1 cellular context compared by ENCODE assay signal in the genomic region with DNA sequence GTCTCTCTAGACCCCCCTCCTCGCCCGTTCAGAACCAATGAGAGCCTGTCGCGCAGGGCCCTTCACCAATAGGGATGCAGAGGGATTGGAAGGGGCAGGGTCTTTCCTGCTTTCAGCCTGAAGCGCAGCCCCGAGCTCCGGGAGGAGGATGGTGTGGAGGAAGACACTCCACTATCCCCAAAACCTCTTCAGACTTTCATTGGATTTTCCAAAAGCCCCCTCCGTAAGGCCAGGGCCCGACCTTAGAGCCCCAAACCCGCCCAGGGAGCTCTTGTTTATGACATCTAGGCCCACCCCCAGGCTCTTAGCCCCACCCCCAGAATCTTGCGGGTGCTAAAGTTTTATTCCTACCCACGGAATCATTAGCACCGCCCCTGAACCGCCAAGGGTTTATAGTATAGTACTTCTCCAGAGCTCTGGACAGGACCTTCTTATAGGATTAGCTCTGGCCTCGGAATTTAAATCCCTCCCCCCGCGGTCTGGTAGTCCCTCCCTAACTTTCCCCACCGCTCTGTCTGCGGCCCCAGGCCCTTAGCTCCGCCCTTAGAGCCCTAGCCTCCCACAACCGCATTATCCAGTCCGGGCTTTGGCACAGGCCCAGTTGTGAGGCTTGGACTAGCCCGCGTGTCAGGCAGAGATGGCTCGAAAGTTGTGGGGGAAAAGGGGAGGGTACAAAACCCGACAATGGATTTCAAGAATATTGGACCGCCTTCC.
TF ChIP-seq lines count a peak whose summit lies in the region.

No MANE protein-coding gene starts in this region.

TF ChIP-seq in GM12878, 131 proteins besides CTCF, POLR2A, EP300 and RAD21 (continues in another document):
- TF ChIP-seq TAF1 (IDR thresholded peaks at IDR 0.05; ENCODE audit: borderline replicate concordance, low read depth, low read length): no peak
- no peak for TF ChIP-seq BRCA1 (IDR thresholded peaks at IDR 0.05; ENCODE audit: low read depth, low read length)
- TF ChIP-seq, protein P1, sequence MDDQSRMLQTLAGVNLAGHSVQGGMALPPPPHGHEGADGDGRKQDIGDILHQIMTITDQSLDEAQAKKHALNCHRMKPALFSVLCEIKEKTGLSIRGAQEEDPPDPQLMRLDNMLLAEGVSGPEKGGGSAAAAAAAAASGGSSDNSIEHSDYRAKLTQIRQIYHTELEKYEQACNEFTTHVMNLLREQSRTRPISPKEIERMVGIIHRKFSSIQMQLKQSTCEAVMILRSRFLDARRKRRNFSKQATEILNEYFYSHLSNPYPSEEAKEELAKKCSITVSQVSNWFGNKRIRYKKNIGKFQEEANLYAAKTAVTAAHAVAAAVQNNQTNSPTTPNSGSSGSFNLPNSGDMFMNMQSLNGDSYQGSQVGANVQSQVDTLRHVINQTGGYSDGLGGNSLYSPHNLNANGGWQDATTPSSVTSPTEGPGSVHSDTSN (IDR thresholded peaks at IDR 0.05; ENCODE audit: insufficient replicate concordance, low read depth, low read length): no peak
- TF ChIP-seq RUNX3 (IDR thresholded peaks at IDR 0.05; ENCODE audit: low read length): peak; percentile 99
- TF ChIP-seq CBX5 (IDR thresholded peaks at IDR 0.05; ENCODE audit: low read depth): no peak
- TF ChIP-seq CHD1 (IDR thresholded peaks at IDR 0.05; ENCODE audit: low read depth, low read length): no peak
- no peak for TF ChIP-seq ZNF24 (IDR thresholded peaks at IDR 0.05)
- TF ChIP-seq NR2C2 (IDR thresholded peaks at IDR 0.05; ENCODE audit: borderline replicate concordance, control insufficient read depth, insufficient read length, low read depth): no peak
- TF ChIP-seq ASH2L (IDR thresholded peaks at IDR 0.05; ENCODE audit: borderline replicate concordance, low read depth): no peak
- peak; percentile 93 for TF ChIP-seq FOS (IDR thresholded peaks at IDR 0.05; ENCODE audit: borderline replicate concordance, extremely low read depth, insufficient read length)
- no peak for TF ChIP-seq PAX8 (IDR thresholded peaks at IDR 0.05)
- TF ChIP-seq NBN (IDR thresholded peaks at IDR 0.05): peak; percentile 72
- no peak for TF ChIP-seq ZNF622 (IDR thresholded peaks at IDR 0.05)
- TF ChIP-seq IKZF2 (IDR thresholded peaks at IDR 0.05): peak; percentile 64 to 66
- TF ChIP-seq, protein P2, sequence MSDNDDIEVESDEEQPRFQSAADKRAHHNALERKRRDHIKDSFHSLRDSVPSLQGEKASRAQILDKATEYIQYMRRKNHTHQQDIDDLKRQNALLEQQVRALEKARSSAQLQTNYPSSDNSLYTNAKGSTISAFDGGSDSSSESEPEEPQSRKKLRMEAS (IDR thresholded peaks at IDR 0.05; ENCODE audit: low read depth, low read length): no peak
- TF ChIP-seq, protein P3, sequence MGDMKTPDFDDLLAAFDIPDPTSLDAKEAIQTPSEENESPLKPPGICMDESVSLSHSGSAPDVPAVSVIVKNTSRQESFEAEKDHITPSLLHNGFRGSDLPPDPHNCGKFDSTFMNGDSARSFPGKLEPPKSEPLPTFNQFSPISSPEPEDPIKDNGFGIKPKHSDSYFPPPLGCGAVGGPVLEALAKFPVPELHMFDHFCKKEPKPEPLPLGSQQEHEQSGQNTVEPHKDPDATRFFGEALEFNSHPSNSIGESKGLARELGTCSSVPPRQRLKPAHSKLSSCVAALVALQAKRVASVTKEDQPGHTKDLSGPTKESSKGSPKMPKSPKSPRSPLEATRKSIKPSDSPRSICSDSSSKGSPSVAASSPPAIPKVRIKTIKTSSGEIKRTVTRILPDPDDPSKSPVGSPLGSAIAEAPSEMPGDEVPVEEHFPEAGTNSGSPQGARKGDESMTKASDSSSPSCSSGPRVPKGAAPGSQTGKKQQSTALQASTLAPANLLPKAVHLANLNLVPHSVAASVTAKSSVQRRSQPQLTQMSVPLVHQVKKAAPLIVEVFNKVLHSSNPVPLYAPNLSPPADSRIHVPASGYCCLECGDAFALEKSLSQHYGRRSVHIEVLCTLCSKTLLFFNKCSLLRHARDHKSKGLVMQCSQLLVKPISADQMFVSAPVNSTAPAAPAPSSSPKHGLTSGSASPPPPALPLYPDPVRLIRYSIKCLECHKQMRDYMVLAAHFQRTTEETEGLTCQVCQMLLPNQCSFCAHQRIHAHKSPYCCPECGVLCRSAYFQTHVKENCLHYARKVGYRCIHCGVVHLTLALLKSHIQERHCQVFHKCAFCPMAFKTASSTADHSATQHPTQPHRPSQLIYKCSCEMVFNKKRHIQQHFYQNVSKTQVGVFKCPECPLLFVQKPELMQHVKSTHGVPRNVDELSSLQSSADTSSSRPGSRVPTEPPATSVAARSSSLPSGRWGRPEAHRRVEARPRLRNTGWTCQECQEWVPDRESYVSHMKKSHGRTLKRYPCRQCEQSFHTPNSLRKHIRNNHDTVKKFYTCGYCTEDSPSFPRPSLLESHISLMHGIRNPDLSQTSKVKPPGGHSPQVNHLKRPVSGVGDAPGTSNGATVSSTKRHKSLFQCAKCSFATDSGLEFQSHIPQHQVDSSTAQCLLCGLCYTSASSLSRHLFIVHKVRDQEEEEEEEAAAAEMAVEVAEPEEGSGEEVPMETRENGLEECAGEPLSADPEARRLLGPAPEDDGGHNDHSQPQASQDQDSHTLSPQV (IDR thresholded peaks at IDR 0.05): no peak
- TF ChIP-seq CBFB (IDR thresholded peaks at IDR 0.05; ENCODE audit: low read depth): peak; percentile 99
- TF ChIP-seq BHLHE40 (IDR thresholded peaks at IDR 0.05; ENCODE audit: borderline replicate concordance in 1 of 2, low read depth in 2 of 2, low read length in 1 of 2): peak in 1 of 2 experiments; percentile 32; a peak in 1 of 4 replicates
- TF ChIP-seq SMAD1 (IDR thresholded peaks at IDR 0.05; ENCODE audit: low read depth, partially characterized antibody): no peak
- TF ChIP-seq ATF7 (IDR thresholded peaks at IDR 0.05; ENCODE audit: low read depth): peak; percentile 56; the same call in 1 of the 2 replicates
- TF ChIP-seq MYC (IDR thresholded peaks at IDR 0.05; ENCODE audit: insufficient read depth, insufficient read length, insufficient replicate concordance, low read length, severe bottlenecking): no peak
- TF ChIP-seq, protein P4, sequence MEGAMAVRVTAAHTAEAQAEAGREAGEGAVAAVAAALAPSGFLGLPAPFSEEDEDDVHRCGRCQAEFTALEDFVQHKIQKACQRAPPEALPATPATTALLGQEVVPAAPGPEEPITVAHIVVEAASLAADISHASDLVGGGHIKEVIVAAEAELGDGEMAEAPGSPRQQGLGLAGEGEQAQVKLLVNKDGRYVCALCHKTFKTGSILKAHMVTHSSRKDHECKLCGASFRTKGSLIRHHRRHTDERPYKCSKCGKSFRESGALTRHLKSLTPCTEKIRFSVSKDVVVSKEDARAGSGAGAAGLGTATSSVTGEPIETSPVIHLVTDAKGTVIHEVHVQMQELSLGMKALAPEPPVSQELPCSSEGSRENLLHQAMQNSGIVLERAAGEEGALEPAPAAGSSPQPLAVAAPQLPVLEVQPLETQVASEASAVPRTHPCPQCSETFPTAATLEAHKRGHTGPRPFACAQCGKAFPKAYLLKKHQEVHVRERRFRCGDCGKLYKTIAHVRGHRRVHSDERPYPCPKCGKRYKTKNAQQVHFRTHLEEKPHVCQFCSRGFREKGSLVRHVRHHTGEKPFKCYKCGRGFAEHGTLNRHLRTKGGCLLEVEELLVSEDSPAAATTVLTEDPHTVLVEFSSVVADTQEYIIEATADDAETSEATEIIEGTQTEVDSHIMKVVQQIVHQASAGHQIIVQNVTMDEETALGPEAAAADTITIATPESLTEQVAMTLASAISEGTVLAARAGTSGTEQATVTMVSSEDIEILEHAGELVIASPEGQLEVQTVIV (IDR thresholded peaks at IDR 0.05; ENCODE audit: borderline replicate concordance, partially characterized antibody): no peak
- no peak for TF ChIP-seq STAT3 (IDR thresholded peaks at IDR 0.05; ENCODE audit: low read depth, low read length)
- TF ChIP-seq SIX5 (IDR thresholded peaks at IDR 0.05; ENCODE audit: low read depth, low read length, severe bottlenecking): no peak
- TF ChIP-seq BMI1 (IDR thresholded peaks at IDR 0.05; ENCODE audit: borderline replicate concordance): 0 out of 2 replicates have a peak, but pooled peaks have one; percentile 6
- TF ChIP-seq SPI1 (IDR thresholded peaks at IDR 0.05; ENCODE audit: borderline replicate concordance, insufficient read depth, low read depth, low read length): no peak
- TF ChIP-seq SP1 (IDR thresholded peaks at IDR 0.05; ENCODE audit: low read depth, low read length): peak; percentile 97
- no peak for TF ChIP-seq SREBF2 (IDR thresholded peaks at IDR 0.05; ENCODE audit: low read length)
- no peak for TF ChIP-seq GATAD2B (conservative IDR thresholded peaks at IDR 0.05; ENCODE audit: low read depth)
- TF ChIP-seq KLF5 (IDR thresholded peaks at IDR 0.05; ENCODE audit: partially characterized antibody): peak; percentile 70
- TF ChIP-seq, protein P5, sequence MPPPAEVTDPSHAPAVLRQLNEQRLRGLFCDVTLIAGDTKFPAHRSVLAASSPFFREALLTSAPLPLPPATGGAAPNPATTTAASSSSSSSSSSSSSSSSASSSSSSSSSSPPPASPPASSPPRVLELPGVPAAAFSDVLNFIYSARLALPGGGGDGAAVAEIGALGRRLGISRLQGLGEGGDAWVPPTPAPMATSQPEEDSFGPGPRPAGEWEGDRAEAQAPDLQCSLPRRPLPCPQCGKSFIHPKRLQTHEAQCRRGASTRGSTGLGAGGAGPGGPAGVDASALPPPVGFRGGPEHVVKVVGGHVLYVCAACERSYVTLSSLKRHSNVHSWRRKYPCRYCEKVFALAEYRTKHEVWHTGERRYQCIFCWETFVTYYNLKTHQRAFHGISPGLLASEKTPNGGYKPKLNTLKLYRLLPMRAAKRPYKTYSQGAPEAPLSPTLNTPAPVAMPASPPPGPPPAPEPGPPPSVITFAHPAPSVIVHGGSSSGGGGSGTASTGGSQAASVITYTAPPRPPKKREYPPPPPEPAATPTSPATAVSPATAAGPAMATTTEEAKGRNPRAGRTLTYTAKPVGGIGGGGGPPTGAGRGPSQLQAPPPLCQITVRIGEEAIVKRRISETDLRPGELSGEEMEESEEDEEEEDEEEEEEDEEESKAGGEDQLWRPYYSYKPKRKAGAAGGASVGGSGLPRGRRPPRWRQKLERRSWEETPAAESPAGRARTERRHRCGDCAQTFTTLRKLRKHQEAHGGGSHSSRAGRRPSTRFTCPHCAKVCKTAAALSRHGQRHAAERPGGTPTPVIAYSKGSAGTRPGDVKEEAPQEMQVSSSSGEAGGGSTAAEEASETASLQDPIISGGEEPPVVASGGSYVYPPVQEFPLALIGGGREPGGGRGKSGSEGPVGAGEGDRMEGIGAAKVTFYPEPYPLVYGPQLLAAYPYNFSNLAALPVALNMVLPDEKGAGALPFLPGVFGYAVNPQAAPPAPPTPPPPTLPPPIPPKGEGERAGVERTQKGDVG (CRISPR knock-in tag; IDR thresholded peaks at IDR 0.05): no peak
- TF ChIP-seq, protein P6, sequence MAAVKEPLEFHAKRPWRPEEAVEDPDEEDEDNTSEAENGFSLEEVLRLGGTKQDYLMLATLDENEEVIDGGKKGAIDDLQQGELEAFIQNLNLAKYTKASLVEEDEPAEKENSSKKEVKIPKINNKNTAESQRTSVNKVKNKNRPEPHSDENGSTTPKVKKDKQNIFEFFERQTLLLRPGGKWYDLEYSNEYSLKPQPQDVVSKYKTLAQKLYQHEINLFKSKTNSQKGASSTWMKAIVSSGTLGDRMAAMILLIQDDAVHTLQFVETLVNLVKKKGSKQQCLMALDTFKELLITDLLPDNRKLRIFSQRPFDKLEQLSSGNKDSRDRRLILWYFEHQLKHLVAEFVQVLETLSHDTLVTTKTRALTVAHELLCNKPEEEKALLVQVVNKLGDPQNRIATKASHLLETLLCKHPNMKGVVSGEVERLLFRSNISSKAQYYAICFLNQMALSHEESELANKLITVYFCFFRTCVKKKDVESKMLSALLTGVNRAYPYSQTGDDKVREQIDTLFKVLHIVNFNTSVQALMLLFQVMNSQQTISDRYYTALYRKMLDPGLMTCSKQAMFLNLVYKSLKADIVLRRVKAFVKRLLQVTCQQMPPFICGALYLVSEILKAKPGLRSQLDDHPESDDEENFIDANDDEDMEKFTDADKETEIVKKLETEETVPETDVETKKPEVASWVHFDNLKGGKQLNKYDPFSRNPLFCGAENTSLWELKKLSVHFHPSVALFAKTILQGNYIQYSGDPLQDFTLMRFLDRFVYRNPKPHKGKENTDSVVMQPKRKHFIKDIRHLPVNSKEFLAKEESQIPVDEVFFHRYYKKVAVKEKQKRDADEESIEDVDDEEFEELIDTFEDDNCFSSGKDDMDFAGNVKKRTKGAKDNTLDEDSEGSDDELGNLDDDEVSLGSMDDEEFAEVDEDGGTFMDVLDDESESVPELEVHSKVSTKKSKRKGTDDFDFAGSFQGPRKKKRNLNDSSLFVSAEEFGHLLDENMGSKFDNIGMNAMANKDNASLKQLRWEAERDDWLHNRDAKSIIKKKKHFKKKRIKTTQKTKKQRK (IDR thresholded peaks at IDR 0.05; ENCODE audit: low read depth, low read length): no peak
- TF ChIP-seq JUNB (IDR thresholded peaks at IDR 0.05): no peak
- peak; percentile 65; the same call in 1 of the 2 replicates for TF ChIP-seq RB1 (IDR thresholded peaks at IDR 0.05; ENCODE audit: borderline replicate concordance)
- TF ChIP-seq RAD51 (IDR thresholded peaks at IDR 0.05): no peak
- TF ChIP-seq CHD2 (IDR thresholded peaks at IDR 0.05; ENCODE audit: borderline replicate concordance, low read depth, low read length): peak; percentile 76; the same call in 1 of the 2 replicates
- TF ChIP-seq, protein P7, sequence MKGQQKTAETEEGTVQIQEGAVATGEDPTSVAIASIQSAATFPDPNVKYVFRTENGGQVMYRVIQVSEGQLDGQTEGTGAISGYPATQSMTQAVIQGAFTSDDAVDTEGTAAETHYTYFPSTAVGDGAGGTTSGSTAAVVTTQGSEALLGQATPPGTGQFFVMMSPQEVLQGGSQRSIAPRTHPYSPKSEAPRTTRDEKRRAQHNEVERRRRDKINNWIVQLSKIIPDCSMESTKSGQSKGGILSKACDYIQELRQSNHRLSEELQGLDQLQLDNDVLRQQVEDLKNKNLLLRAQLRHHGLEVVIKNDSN (IDR thresholded peaks at IDR 0.05; ENCODE audit: borderline replicate concordance, extremely low read length, insufficient read depth, low read depth, low read length): no peak
- TF ChIP-seq, protein P8, sequence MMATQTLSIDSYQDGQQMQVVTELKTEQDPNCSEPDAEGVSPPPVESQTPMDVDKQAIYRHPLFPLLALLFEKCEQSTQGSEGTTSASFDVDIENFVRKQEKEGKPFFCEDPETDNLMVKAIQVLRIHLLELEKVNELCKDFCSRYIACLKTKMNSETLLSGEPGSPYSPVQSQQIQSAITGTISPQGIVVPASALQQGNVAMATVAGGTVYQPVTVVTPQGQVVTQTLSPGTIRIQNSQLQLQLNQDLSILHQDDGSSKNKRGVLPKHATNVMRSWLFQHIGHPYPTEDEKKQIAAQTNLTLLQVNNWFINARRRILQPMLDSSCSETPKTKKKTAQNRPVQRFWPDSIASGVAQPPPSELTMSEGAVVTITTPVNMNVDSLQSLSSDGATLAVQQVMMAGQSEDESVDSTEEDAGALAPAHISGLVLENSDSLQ (IDR thresholded peaks at IDR 0.05): peak; percentile 37; the same call in 1 of the 2 replicates
- TF ChIP-seq SRF (IDR thresholded peaks at IDR 0.05; ENCODE audit: low read depth in 2 of 2, low read length in 2 of 2): 0 out of 4 replicates have a peak, but pooled peaks of 1 of the 2 experiments have one; percentile 55
- TF ChIP-seq CEBPB (IDR thresholded peaks at IDR 0.05; ENCODE audit: borderline replicate concordance in 1 of 2, low read depth in 2 of 2, low read length in 2 of 2): no peak
- TF ChIP-seq NFIC (IDR thresholded peaks at IDR 0.05; ENCODE audit: low read depth, low read length): no peak
- no peak for TF ChIP-seq CHD4 (IDR thresholded peaks at IDR 0.05)
- TF ChIP-seq FOXM1 (IDR thresholded peaks at IDR 0.05; ENCODE audit: low read depth, low read length): no peak
- no peak for TF ChIP-seq ZNF384 (IDR thresholded peaks at IDR 0.05; ENCODE audit: borderline replicate concordance, low read depth, low read length)
- TF ChIP-seq SUPT20H (IDR thresholded peaks at IDR 0.05; ENCODE audit: borderline replicate concordance, control insufficient read depth, low read depth, low read length): no peak
- peak; percentile 93 for TF ChIP-seq RFX5 (IDR thresholded peaks at IDR 0.05; ENCODE audit: low read depth, low read length)
